Comparison of ENCODE assay signal across 9 cellular contexts in the genomic region with DNA sequence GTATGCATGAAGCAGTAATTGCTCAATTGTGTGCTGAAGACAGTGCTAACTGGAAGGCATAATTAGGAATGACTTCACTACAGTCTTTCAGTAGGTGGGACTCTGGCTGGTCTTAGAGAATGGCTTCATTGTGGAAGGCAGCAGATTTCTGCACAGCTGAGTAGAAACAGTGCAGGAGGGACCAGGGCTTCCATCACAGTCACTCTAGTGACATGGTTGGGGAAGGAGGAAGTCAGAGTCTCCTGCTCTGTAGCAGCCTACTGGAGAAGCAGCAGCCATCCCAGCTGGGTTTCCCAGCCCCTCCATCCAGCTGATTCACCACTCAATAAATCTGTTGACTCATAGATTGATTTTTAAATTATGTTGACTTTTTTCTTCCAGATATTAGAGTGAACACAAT.
DNase-seq lines count a peak whose midpoint lies in the region; ATAC-seq, FAIRE-seq and TF ChIP-seq lines count a peak whose summit lies in the region.
"Had no signal": no experiment of that assay in that cellular context is flagged by ENCODE, and none has a peak within 500 bp of the region (broad histone marks: within the 10 kb centered on the region; RNA-seq: fewer than 3 reads in every experiment).

No MANE protein-coding gene starts in this region.

- ATAC-seq in GM19455 (IDR thresholded peaks at IDR 0.05; ENCODE audit: unreplicated experiment) = no peak

- no peak for TF ChIP-seq CTCF in nephron progenitor cell (IDR thresholded peaks at IDR 0.05)

- H3K9ac ChIP-seq in SK-N-MC (ENCODE audit: insufficient read length) = no peak overlapping the region

- H3K9me3 Mint-ChIP-seq in nephron progenitor cell = peaks cover 9% of the 10 kb centered on the region
- H3K9me3 Mint-ChIP-seq: HFFc6 had no signal

- H3K4me3 Mint-ChIP-seq in nephron progenitor cell = no peak overlapping the region
- H3K4me3 Mint-ChIP-seq: B cell, HFFc6 had no signal

- no peaks in the 10 kb centered on the region for H3K9me3 ChIP-seq in SK-N-MC (ENCODE audit: low read depth, low read length)

- no peaks in the 10 kb centered on the region for H3K4me1 Mint-ChIP-seq in nephron progenitor cell
- H3K4me1 Mint-ChIP-seq: B cell had no signal

- peaks cover 9% of the 10 kb centered on the region for H3K27me3 Mint-ChIP-seq in nephron progenitor cell (ENCODE audit: low read depth, poor library complexity)

- DNase-seq in H54 (ENCODE audit: insufficient read length, low spot score) (no peak), SK-N-MC (ENCODE audit: low read depth, low spot score) (no peak), medulla oblongata (ENCODE audit: extremely low spot score) (peak; percentile 21), urothelium cell line (ENCODE audit: low spot score) (peak; percentile 5), nephron progenitor cell (no peak)
- DNase-seq in stimulated activated naive CD4-positive, alpha-beta T cell treated with Interleukin-2 at 50 U/mL for 16 hours (lab: John Stamatoyannopoulos, UW) = no peak

- H3K36me3 ChIP-seq in SK-N-MC (ENCODE audit: insufficient read depth, low read length) = no peaks in the 10 kb centered on the region

- FAIRE-seq in H54 (lab: Jason Lieb, UNC) (peak; percentile 45), urothelium cell line (lab: Jason Lieb, UNC) (no peak)

- TF ChIP-seq POLR2A in H54 (IDR thresholded peaks at IDR 0.05; ENCODE audit: low read depth, low read length) = no peak

- H3K27ac Mint-ChIP-seq in nephron progenitor cell = no peak overlapping the region
- H3K27ac Mint-ChIP-seq: B cell, HFFc6 had no signal

- H3K4me3 ChIP-seq in SK-N-MC = no peak overlapping the region; the same call in 1 of the 2 replicates

- no peaks in the 10 kb centered on the region for H3K36me3 Mint-ChIP-seq in nephron progenitor cell (ENCODE audit: low read depth)

- H3K27ac ChIP-seq in SK-N-MC = peak overlapping the region; percentile 22; the same call in 1 of the 2 replicates

Comparison
In these comparisons a context has a peak if more than half of its experiments do, and no peak if none do; other contexts are left out.
1. DNase-seq: peak in medulla oblongata (single experiment) and urothelium cell line (single experiment); none in H54 (single experiment), SK-N-MC (single experiment), stimulated activated naive CD4-positive, alpha-beta T cell treated with Interleukin-2 at 50 U/mL for 16 hours (single experiment) and nephron progenitor cell (single experiment).